ENCODE assay signal across 11 cellular contexts in the genomic region with DNA sequence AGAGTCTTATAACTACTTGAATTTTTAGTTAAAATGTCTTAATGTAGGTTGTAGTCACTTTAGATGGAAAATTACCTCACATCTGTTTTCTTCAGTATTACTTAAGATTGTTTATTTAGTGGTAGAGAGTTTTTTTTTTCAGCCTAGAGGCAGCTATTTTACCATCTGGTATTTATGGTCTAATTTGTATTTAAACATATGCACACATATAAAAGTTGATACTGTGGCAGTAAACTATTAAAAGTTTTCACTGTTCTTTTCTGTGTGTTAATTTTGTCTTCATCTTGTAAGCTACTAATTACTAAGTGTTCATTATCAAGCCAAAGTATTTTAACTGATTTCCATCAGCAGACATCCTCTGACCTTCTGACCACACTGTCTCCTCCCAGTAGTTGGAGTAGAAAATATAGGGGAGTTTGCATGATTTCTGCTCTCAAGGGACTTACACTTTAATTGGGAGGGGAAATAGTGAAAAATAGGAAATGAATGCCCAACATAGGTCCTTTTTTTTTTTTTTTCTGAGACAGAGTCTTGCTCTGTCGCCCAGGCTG. TPM values are rescaled to one million over a fixed set of nuclear protein-coding genes. Genes with fewer than 3 reads are reported as not detected.
DNase-seq lines count a peak whose midpoint lies in the region; ATAC-seq, FAIRE-seq and TF ChIP-seq lines count a peak whose summit lies in the region.
"Had no signal": no experiment of that assay in that cellular context is flagged by ENCODE, and none has a peak within 500 bp of the region (broad histone marks: within the 10 kb centered on the region; RNA-seq: fewer than 3 reads in every experiment).

No MANE protein-coding gene starts in this region.

- H3K9me2 ChIP-seq in PC-9 (ENCODE audit: insufficient read depth): no peaks in the 10 kb centered on the region

- peaks cover 67% of the 10 kb centered on the region for H3K4me1 ChIP-seq in DND-41 (ENCODE audit: insufficient read depth, low read length)
- H3K4me1 ChIP-seq in PC-9 (replicated peaks; ENCODE audit: insufficient read depth): peaks cover 43% of the 10 kb centered on the region
- H3K4me1 ChIP-seq in esophagus (ENCODE audit: control insufficient read depth in 2 of 2, insufficient read depth in 2 of 2, low read length in 1 of 2): no peaks in the 10 kb centered on the region

- CTCF ChIA-PET in PC-9 (lab: Charles Lee): no interaction called here

- BruUV-seq in PC-9 (replicated peaks; lab: Mats Ljungman, UMichigan): no TSS peak

- no peak for TF ChIP-seq CTCF in DND-41 (IDR thresholded peaks at IDR 0.05; ENCODE audit: borderline replicate concordance, extremely low read depth, low read length, poor library complexity, severe bottlenecking)
- no peak for TF ChIP-seq CTCF in PC-9 (conservative IDR thresholded peaks at IDR 0.05)

- FAIRE-seq in A204.1 (lab: Jason Lieb, UNC): peak; percentile 54
- FAIRE-seq: HTR-8/SVneo, islet of Langerhans had no signal

- H3K36me3 ChIP-seq in DND-41 (ENCODE audit: insufficient read depth, low read length): peaks cover 32% of the 10 kb centered on the region
- H3K36me3 ChIP-seq in PC-9 (ENCODE audit: low read depth): peaks cover 29% of the 10 kb centered on the region
- no peaks in the 10 kb centered on the region for H3K36me3 ChIP-seq in esophagus (ENCODE audit: control insufficient read depth in 2 of 2, insufficient read depth in 2 of 2, low read length in 1 of 2)
- H3K36me3 ChIP-seq: right lobe of liver had no signal

- H2AFZ ChIP-seq in DND-41 (ENCODE audit: low read depth, low read length) (no peak overlapping the region), PC-9 (no peak overlapping the region)

- POLR2A ChIA-PET in PC-9 (lab: Charles Lee; ENCODE audit: unreplicated experiment): no interaction called here

- H3K4me3 ChIP-seq in DND-41 (ENCODE audit: low read depth in 1 of 2, low read length in 2 of 2) (no peak overlapping the region), PC-9 (no peak overlapping the region), esophagus (ENCODE audit: low read depth in 1 of 2, low read length in 2 of 2) (no peak overlapping the region)
- H3K4me3 ChIP-seq: right lobe of liver had no signal

- H3K79me2 ChIP-seq in DND-41 (ENCODE audit: insufficient read depth, low read length) (peaks cover 48% of the 10 kb centered on the region), PC-9 (ENCODE audit: low read depth) (peaks cover 47% of the 10 kb centered on the region)

- 0 out of 2 replicates have a peak overlapping the region, but pooled peaks have one; percentile 16 for H3K9ac ChIP-seq in DND-41 (ENCODE audit: low read depth, low read length)

- H3K4me2 ChIP-seq in DND-41 (ENCODE audit: insufficient read depth, low read length) (peak overlapping the region; percentile 66; the same call in 1 of the 2 replicates), PC-9 (peak overlapping the region; percentile 89)

- H3K9me3 ChIP-seq in DND-41 (ENCODE audit: insufficient read depth, low read length, severe bottlenecking): no peaks in the 10 kb centered on the region
- no peaks in the 10 kb centered on the region for H3K9me3 ChIP-seq in PC-9 (ENCODE audit: insufficient read depth, low read depth)
- H3K9me3 ChIP-seq in esophagus (ENCODE audit: control insufficient read depth in 2 of 2, insufficient read depth in 1 of 2, low read depth in 1 of 2, low read length in 1 of 2): no peaks in the 10 kb centered on the region
- H3K9me3 ChIP-seq: right lobe of liver had no signal

- H3F3A ChIP-seq in PC-9 (ENCODE audit: insufficient read depth, low read depth): peaks cover 63% of the 10 kb centered on the region

- intact Hi-C loops in PC-9 (cut with micrococcal nuclease; ENCODE audit: unreplicated experiment): loop anchor here (5.0 kb wide), 2 partner anchors 83 to 148 kb away; no protein-coding TSS in a partner anchor
- intact Hi-C loops in left cardiac atrium (cut with DNase I): no loop called here

- no peak for ATAC-seq in DND-41 (ENCODE audit: insufficient read depth, low read depth)
- ATAC-seq in HG03025 (IDR thresholded peaks at IDR 0.05; ENCODE audit: low FRiP score, unreplicated experiment): no peak
- no peak for ATAC-seq in left cardiac atrium

- no peaks in the 10 kb centered on the region for H3K27me3 ChIP-seq in DND-41 (ENCODE audit: insufficient read depth, low read length, poor library complexity)
- H3K27me3 ChIP-seq in PC-9 (ENCODE audit: insufficient read depth, low read depth): no peaks in the 10 kb centered on the region
- H3K27me3 ChIP-seq in esophagus (ENCODE audit: control insufficient read depth in 1 of 2, insufficient read depth in 2 of 2, low read length in 2 of 2): no peaks in the 10 kb centered on the region
- H3K27me3 ChIP-seq: right lobe of liver had no signal

- peak overlapping the region; percentile 78 for H3K27ac ChIP-seq in DND-41 (ENCODE audit: low read length)
- H3K27ac ChIP-seq in PC-9: peak overlapping the region; percentile 62
- peak overlapping the region; percentile 24 to 53 for H3K27ac ChIP-seq in esophagus (ENCODE audit: low read depth in 2 of 2, low read length in 1 of 2)
- H3K27ac ChIP-seq: right lobe of liver had no signal

- WGBS in esophagus, 2 donors: 63 to 83% methylated on average over 1 of the region's 1 CpG

- DNase-seq in DND-41 (no peak), PC-9 (no peak), left cardiac atrium (no peak), putamen (ENCODE audit: low spot score) (no peak)
- no peak for DNase-seq in activated effector memory CD4-positive, alpha-beta T cell treated with anti-CD3 and anti-CD28 coated beads, Interleukin-2, amount 50 U/mL, for 16 hours

- H4K20me1 ChIP-seq in DND-41 (ENCODE audit: insufficient read depth, low read length): peaks cover 32% of the 10 kb centered on the region; the same call in 1 of the 2 replicates
- peaks cover 16% of the 10 kb centered on the region for H4K20me1 ChIP-seq in PC-9 (ENCODE audit: insufficient read depth)

RNA-seq across cellular contexts. Expression of a gene that starts 4.3 kb away (rescaled TPM):
- 16.5 and 17.0 TPM in 2 replicates for total RNA-seq in PC-9 (2021)
- 10 to 100 TPM in 1 of 2 donors, 1 to 10 TPM in 1; 7.4 to 14.4 TPM for polyA plus RNA-seq in esophagus
- under 1 TPM; 0.50 TPM for total RNA-seq in left cardiac atrium

Comparison
In these comparisons a context has a peak if more than half of its experiments do, and no peak if none do; other contexts are left out.
1. RNA of a gene that starts 4.3 kb away (total RNA-seq): 16.5 to 17.0 TPM in PC-9; 0.50 TPM in left cardiac atrium; every median in the first group is over 10 times any median in the second.
2. Peak in every context shown above with its lines, with median percentiles within 50 percentile points of each other: H3K27ac ChIP-seq.